In genomic region chr20:33668087-33668790, GRCh38 we compare ENCODE assay signal across 1 cellular context.
TF ChIP-seq lines count a peak whose summit lies in the region.

No MANE protein-coding gene starts in this region.

TF ChIP-seq in HepG2, 621 proteins besides CTCF, POLR2A, EP300 and RAD21 (continued from another document and continues in another):
- TF ChIP-seq E2F2 (CRISPR knock-in tag; IDR thresholded peaks at IDR 0.05; ENCODE audit: borderline replicate concordance) (no peak), SKIL (CRISPR knock-in tag; IDR thresholded peaks at IDR 0.05; ENCODE audit: borderline replicate concordance) (no peak), MATR3 (CRISPR knock-in tag; IDR thresholded peaks at IDR 0.05) (no peak), CCDC6 (CRISPR knock-in tag; IDR thresholded peaks at IDR 0.05) (no peak), KAT8 (CRISPR knock-in tag; IDR thresholded peaks at IDR 0.05) (no peak), ZNF276 (CRISPR knock-in tag; IDR thresholded peaks at IDR 0.05; ENCODE audit: low read depth) (no peak), RBAK (CRISPR knock-in tag; IDR thresholded peaks at IDR 0.05) (no peak), FOXO4 (CRISPR knock-in tag; conservative IDR thresholded peaks at IDR 0.05) (no peak), ZC3H4 (CRISPR knock-in tag; IDR thresholded peaks at IDR 0.05; ENCODE audit: borderline replicate concordance) (no peak), RFX3 (CRISPR knock-in tag; IDR thresholded peaks at IDR 0.05) (no peak), ZNF670 (CRISPR knock-in tag; IDR thresholded peaks at IDR 0.05; ENCODE audit: borderline replicate concordance) (no peak), ZFP91 (CRISPR knock-in tag; IDR thresholded peaks at IDR 0.05; ENCODE audit: borderline replicate concordance) (no peak), RELA (CRISPR knock-in tag; IDR thresholded peaks at IDR 0.05) (no peak), SIN3A (IDR thresholded peaks at IDR 0.05; ENCODE audit: borderline replicate concordance, low read depth, low read length) (no peak), RBFOX2 (IDR thresholded peaks at IDR 0.05; ENCODE audit: low read depth, low read length) (peak; percentile 16; the same call in 1 of the 2 replicates), NRL (CRISPR knock-in tag; IDR thresholded peaks at IDR 0.05; ENCODE audit: borderline replicate concordance) (0 out of 2 replicates have a peak, but pooled peaks have one; percentile 4), ZNF563 (CRISPR knock-in tag; IDR thresholded peaks at IDR 0.05) (peak; percentile 51; the same call in 1 of the 2 replicates), GLMP (CRISPR knock-in tag; IDR thresholded peaks at IDR 0.05; ENCODE audit: borderline replicate concordance) (no peak), ZFY (CRISPR knock-in tag; IDR thresholded peaks at IDR 0.05) (no peak), ZNF362 (CRISPR knock-in tag; IDR thresholded peaks at IDR 0.05; ENCODE audit: borderline replicate concordance) (no peak), ERF (CRISPR knock-in tag; IDR thresholded peaks at IDR 0.05) (no peak; the same call in 1 of the 2 replicates), HIVEP1 (CRISPR knock-in tag; IDR thresholded peaks at IDR 0.05) (no peak; the same call in 1 of the 2 replicates), NFYC (CRISPR knock-in tag; IDR thresholded peaks at IDR 0.05) (no peak), ZFX (CRISPR knock-in tag; IDR thresholded peaks at IDR 0.05; ENCODE audit: low read depth) (peak; percentile 5; the same call in 1 of the 2 replicates), SETDB1 (CRISPR knock-in tag; IDR thresholded peaks at IDR 0.05; ENCODE audit: borderline replicate concordance) (no peak), ZNF740 (CRISPR knock-in tag; IDR thresholded peaks at IDR 0.05) (no peak), ZNF577 (CRISPR knock-in tag; IDR thresholded peaks at IDR 0.05; ENCODE audit: borderline replicate concordance, low read depth) (no peak), ZNF318 (CRISPR knock-in tag; IDR thresholded peaks at IDR 0.05) (0 out of 2 replicates have a peak, but pooled peaks have one; percentile 11), ETS1 (CRISPR knock-in tag; IDR thresholded peaks at IDR 0.05) (no peak), ZNF549 (CRISPR knock-in tag; IDR thresholded peaks at IDR 0.05) (no peak), ETV5 (CRISPR knock-in tag; IDR thresholded peaks at IDR 0.05; ENCODE audit: borderline replicate concordance) (no peak), SP1 (IDR thresholded peaks at IDR 0.05) (no peak), SP1 (CRISPR knock-in tag; IDR thresholded peaks at IDR 0.05) (no peak), ZNF383 (CRISPR knock-in tag; IDR thresholded peaks at IDR 0.05; ENCODE audit: borderline replicate concordance) (no peak), ZNF691 (CRISPR knock-in tag; IDR thresholded peaks at IDR 0.05; ENCODE audit: borderline replicate concordance, low read depth) (no peak), ZNF746 (CRISPR knock-in tag; IDR thresholded peaks at IDR 0.05) (no peak)
